In genomic region chr1:215002471-215002870, GRCh38 we compare ENCODE assay signal across 1 cellular context.
A peak's percentile ranks its signal among the peaks of the same experiment; 100 is the strongest.
TF ChIP-seq lines count a peak whose summit lies in the region.

No MANE protein-coding gene starts in this region.

TF ChIP-seq in SK-N-SH, 30 proteins besides CTCF, POLR2A, EP300 and RAD21 (continued from another document):
- TF ChIP-seq REST (IDR thresholded peaks at IDR 0.05; ENCODE audit: low read depth, low read length) (peak; percentile 91), TEAD4 (IDR thresholded peaks at IDR 0.05; ENCODE audit: borderline replicate concordance, insufficient read depth) (peak; percentile 90), IRF3 (IDR thresholded peaks at IDR 0.05; ENCODE audit: low read depth, low read length) (no peak), RXRA (IDR thresholded peaks at IDR 0.05; ENCODE audit: borderline replicate concordance, low read depth) (peak; percentile 58; the same call in 1 of the 2 replicates), SIN3A (IDR thresholded peaks at IDR 0.05; ENCODE audit: borderline replicate concordance, low read depth, low read length) (0 out of 2 replicates have a peak, but pooled peaks have one; percentile 18), SMC3 (IDR thresholded peaks at IDR 0.05; ENCODE audit: low read depth, low read length) (no peak), JUND (IDR thresholded peaks at IDR 0.05) (peak; percentile 73), YY1 (IDR thresholded peaks at IDR 0.05; ENCODE audit: low read depth) (0 out of 2 replicates have a peak, but pooled peaks have one; percentile 22), FOXJ3 (CRISPR knock-in tag; IDR thresholded peaks at IDR 0.05) (no peak)
TF ChIP-seq in SK-N-SH: peak in this region for 16.
